ENCODE assay signal across 3 cellular contexts in genomic region chr15:48499978-48500377, GRCh38.
A peak's percentile ranks its signal among the peaks of the same experiment; 100 is the strongest.
TF ChIP-seq lines count a peak whose summit lies in the region.

No MANE protein-coding gene starts in this region.

TF ChIP-seq in A549, 52 proteins besides CTCF, POLR2A, EP300 and RAD21 (continued from another document):
- peak; percentile 95 for TF ChIP-seq MAFK (IDR thresholded peaks at IDR 0.05; ENCODE audit: partially characterized antibody)
- no peak for TF ChIP-seq JUN (IDR thresholded peaks at IDR 0.05)
TF ChIP-seq in A549: peak in this region for 1.

TF ChIP-seq in K562, 482 proteins besides CTCF, POLR2A, EP300 and RAD21 (continued from another document):
- TF ChIP-seq ZBTB26 (CRISPR knock-in tag; IDR thresholded peaks at IDR 0.05), result no peak
- no peak for TF ChIP-seq TCF7L2 (IDR thresholded peaks at IDR 0.05; ENCODE audit: low read depth, low read length)
- peak; percentile 84 for TF ChIP-seq C11orf30 (IDR thresholded peaks at IDR 0.05; ENCODE audit: low read depth)
- no peak for TF ChIP-seq ZNF696 (CRISPR knock-in tag; conservative IDR thresholded peaks at IDR 0.05)
- no peak for TF ChIP-seq GMEB1 (CRISPR knock-in tag; IDR thresholded peaks at IDR 0.05)
- no peak for TF ChIP-seq HMG20A (CRISPR knock-in tag; conservative IDR thresholded peaks at IDR 0.05)
- TF ChIP-seq STAT6 (CRISPR knock-in tag; IDR thresholded peaks at IDR 0.05), result no peak
- no peak for TF ChIP-seq KLF1 (tag; IDR thresholded peaks at IDR 0.05)
- peak; percentile 89 for TF ChIP-seq MAFG (tag; conservative IDR thresholded peaks at IDR 0.05)
- no peak for TF ChIP-seq ZNF133 (CRISPR knock-in tag; IDR thresholded peaks at IDR 0.05)
- TF ChIP-seq BRF2 (IDR thresholded peaks at IDR 0.05; ENCODE audit: borderline replicate concordance, insufficient read depth, insufficient read length), result no peak
- TF ChIP-seq ZNF695 (CRISPR knock-in tag; IDR thresholded peaks at IDR 0.05), result no peak
- peak; percentile 94 for TF ChIP-seq ZNF316 (IDR thresholded peaks at IDR 0.05)
- TF ChIP-seq TCFL5 (CRISPR knock-in tag; conservative IDR thresholded peaks at IDR 0.05), result no peak
- TF ChIP-seq MAFF (IDR thresholded peaks at IDR 0.05; ENCODE audit: low read length), result peak; percentile 96
- TF ChIP-seq GTF2F1 (IDR thresholded peaks at IDR 0.05; ENCODE audit: low read depth, low read length), result no peak
- no peak for TF ChIP-seq HEY1 (CRISPR knock-in tag; IDR thresholded peaks at IDR 0.05; ENCODE audit: borderline replicate concordance)
- no peak for TF ChIP-seq FOXO4 (CRISPR knock-in tag; IDR thresholded peaks at IDR 0.05)
- no peak for TF ChIP-seq ZNF395 (CRISPR knock-in tag; IDR thresholded peaks at IDR 0.05)

TF ChIP-seq in SK-N-SH, 30 proteins besides CTCF, POLR2A, EP300 and RAD21 (continued from another document):
- TF ChIP-seq MAX (IDR thresholded peaks at IDR 0.05; ENCODE audit: low read depth) (no peak), FOSL2 (IDR thresholded peaks at IDR 0.05; ENCODE audit: borderline replicate concordance, low read depth) (no peak)
